ENCODE assay signal across 1 cellular context in the genomic region with DNA sequence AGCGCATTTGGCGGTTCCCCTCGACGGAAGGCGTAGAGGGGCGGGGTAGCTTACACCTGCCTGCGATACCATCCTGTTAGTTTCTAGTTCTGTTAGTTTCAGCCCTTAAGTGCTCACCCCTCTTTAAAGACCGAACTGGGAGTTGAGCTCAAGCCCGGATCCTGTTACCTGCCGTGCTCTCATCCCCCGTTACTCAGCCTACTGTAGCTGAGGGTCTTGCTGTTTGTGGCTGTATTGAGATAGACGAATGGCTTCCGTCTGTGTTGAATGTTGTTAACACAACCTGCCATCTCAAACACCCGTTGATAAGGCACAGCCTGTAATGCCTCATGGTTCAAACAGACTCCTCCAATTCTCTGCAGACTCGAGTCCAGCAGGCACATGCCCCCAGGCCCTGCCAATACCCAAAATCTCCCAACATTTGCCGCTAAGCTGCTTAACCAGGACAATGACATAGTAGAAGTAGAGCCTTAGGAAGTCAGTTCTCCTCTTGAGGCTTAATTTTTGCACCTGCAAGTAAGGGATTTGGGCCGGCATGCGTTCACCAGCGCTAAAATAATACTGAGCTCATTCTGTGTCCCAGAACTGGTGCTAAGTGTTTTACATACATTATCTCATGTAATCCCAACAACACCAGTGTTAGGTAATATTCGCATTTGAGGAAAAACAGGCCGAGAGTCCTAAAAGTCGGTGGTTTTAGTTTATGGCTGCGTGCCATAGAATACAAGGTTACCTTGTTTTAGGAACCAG.
TF ChIP-seq lines count a peak whose summit lies in the region.

No MANE protein-coding gene starts in this region.

TF ChIP-seq in HepG2, 621 proteins besides CTCF, POLR2A, EP300 and RAD21 (continued from another document):
- TF ChIP-seq, protein P1, sequence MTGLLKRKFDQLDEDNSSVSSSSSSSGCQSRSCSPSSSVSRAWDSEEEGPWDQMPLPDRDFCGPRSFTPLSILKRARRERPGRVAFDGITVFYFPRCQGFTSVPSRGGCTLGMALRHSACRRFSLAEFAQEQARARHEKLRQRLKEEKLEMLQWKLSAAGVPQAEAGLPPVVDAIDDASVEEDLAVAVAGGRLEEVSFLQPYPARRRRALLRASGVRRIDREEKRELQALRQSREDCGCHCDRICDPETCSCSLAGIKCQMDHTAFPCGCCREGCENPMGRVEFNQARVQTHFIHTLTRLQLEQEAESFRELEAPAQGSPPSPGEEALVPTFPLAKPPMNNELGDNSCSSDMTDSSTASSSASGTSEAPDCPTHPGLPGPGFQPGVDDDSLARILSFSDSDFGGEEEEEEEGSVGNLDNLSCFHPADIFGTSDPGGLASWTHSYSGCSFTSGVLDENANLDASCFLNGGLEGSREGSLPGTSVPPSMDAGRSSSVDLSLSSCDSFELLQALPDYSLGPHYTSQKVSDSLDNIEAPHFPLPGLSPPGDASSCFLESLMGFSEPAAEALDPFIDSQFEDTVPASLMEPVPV (CRISPR knock-in tag; IDR thresholded peaks at IDR 0.05): no peak
- TF ChIP-seq ZKSCAN5 (CRISPR knock-in tag; IDR thresholded peaks at IDR 0.05): no peak
- TF ChIP-seq ZNF773 (CRISPR knock-in tag; IDR thresholded peaks at IDR 0.05; ENCODE audit: borderline replicate concordance): no peak
- no peak for TF ChIP-seq ZNF180 (CRISPR knock-in tag; IDR thresholded peaks at IDR 0.05; ENCODE audit: borderline replicate concordance, low read depth)
- no peak for TF ChIP-seq TSC22D2 (CRISPR knock-in tag; IDR thresholded peaks at IDR 0.05; ENCODE audit: borderline replicate concordance)
- no peak for TF ChIP-seq MTA1 (CRISPR knock-in tag; IDR thresholded peaks at IDR 0.05; ENCODE audit: borderline replicate concordance)
- no peak for TF ChIP-seq YEATS4 (CRISPR knock-in tag; IDR thresholded peaks at IDR 0.05; ENCODE audit: borderline replicate concordance)
- TF ChIP-seq SMAD9 (CRISPR knock-in tag; IDR thresholded peaks at IDR 0.05): no peak
- TF ChIP-seq ZC3H13 (CRISPR knock-in tag; IDR thresholded peaks at IDR 0.05): no peak
- TF ChIP-seq ZNF253 (CRISPR knock-in tag; IDR thresholded peaks at IDR 0.05; ENCODE audit: borderline replicate concordance): no peak
- TF ChIP-seq ZNF136 (CRISPR knock-in tag; IDR thresholded peaks at IDR 0.05; ENCODE audit: low read depth): no peak; the same call in 1 of the 2 replicates
- no peak for TF ChIP-seq ZNF562 (CRISPR knock-in tag; IDR thresholded peaks at IDR 0.05; ENCODE audit: borderline replicate concordance)
- no peak for TF ChIP-seq NFYB (CRISPR knock-in tag; IDR thresholded peaks at IDR 0.05)
- no peak for TF ChIP-seq NONO (IDR thresholded peaks at IDR 0.05)
- TF ChIP-seq NONO (CRISPR knock-in tag; conservative IDR thresholded peaks at IDR 0.05): no peak
- no peak for TF ChIP-seq SMAD1 (CRISPR knock-in tag; IDR thresholded peaks at IDR 0.05; ENCODE audit: borderline replicate concordance, low read depth)
- TF ChIP-seq ZNF225 (CRISPR knock-in tag; IDR thresholded peaks at IDR 0.05): no peak
- TF ChIP-seq, protein P2, sequence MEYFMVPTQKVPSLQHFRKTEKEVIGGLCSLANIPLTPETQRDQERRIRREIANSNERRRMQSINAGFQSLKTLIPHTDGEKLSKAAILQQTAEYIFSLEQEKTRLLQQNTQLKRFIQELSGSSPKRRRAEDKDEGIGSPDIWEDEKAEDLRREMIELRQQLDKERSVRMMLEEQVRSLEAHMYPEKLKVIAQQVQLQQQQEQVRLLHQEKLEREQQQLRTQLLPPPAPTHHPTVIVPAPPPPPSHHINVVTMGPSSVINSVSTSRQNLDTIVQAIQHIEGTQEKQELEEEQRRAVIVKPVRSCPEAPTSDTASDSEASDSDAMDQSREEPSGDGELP (IDR thresholded peaks at IDR 0.05; ENCODE audit: borderline replicate concordance, low read depth): no peak
- 0 out of 2 replicates have a peak, but pooled peaks have one; percentile 48 for TF ChIP-seq SMYD3 (CRISPR knock-in tag; IDR thresholded peaks at IDR 0.05)
- TF ChIP-seq, protein P3, sequence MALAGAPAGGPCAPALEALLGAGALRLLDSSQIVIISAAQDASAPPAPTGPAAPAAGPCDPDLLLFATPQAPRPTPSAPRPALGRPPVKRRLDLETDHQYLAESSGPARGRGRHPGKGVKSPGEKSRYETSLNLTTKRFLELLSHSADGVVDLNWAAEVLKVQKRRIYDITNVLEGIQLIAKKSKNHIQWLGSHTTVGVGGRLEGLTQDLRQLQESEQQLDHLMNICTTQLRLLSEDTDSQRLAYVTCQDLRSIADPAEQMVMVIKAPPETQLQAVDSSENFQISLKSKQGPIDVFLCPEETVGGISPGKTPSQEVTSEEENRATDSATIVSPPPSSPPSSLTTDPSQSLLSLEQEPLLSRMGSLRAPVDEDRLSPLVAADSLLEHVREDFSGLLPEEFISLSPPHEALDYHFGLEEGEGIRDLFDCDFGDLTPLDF (CRISPR knock-in tag; IDR thresholded peaks at IDR 0.05): no peak
- TF ChIP-seq SOX5 (CRISPR knock-in tag; IDR thresholded peaks at IDR 0.05; ENCODE audit: borderline replicate concordance): no peak
- TF ChIP-seq, protein P4, sequence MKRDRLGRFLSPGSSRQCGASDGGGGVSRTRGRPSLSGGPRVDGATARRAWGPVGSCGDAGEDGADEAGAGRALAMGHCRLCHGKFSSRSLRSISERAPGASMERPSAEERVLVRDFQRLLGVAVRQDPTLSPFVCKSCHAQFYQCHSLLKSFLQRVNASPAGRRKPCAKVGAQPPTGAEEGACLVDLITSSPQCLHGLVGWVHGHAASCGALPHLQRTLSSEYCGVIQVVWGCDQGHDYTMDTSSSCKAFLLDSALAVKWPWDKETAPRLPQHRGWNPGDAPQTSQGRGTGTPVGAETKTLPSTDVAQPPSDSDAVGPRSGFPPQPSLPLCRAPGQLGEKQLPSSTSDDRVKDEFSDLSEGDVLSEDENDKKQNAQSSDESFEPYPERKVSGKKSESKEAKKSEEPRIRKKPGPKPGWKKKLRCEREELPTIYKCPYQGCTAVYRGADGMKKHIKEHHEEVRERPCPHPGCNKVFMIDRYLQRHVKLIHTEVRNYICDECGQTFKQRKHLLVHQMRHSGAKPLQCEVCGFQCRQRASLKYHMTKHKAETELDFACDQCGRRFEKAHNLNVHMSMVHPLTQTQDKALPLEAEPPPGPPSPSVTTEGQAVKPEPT (CRISPR knock-in tag; IDR thresholded peaks at IDR 0.05; ENCODE audit: low read depth): no peak
- no peak for TF ChIP-seq ZNF572 (CRISPR knock-in tag; IDR thresholded peaks at IDR 0.05)
- no peak for TF ChIP-seq ZNF326 (CRISPR knock-in tag; IDR thresholded peaks at IDR 0.05; ENCODE audit: borderline replicate concordance)
- no peak for TF ChIP-seq MLLT10 (CRISPR knock-in tag; IDR thresholded peaks at IDR 0.05)
- TF ChIP-seq ZNF557 (CRISPR knock-in tag; IDR thresholded peaks at IDR 0.05): no peak
- TF ChIP-seq, protein P5, sequence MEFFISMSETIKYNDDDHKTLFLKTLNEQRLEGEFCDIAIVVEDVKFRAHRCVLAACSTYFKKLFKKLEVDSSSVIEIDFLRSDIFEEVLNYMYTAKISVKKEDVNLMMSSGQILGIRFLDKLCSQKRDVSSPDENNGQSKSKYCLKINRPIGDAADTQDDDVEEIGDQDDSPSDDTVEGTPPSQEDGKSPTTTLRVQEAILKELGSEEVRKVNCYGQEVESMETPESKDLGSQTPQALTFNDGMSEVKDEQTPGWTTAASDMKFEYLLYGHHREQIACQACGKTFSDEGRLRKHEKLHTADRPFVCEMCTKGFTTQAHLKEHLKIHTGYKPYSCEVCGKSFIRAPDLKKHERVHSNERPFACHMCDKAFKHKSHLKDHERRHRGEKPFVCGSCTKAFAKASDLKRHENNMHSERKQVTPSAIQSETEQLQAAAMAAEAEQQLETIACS (CRISPR knock-in tag; IDR thresholded peaks at IDR 0.05): no peak
- TF ChIP-seq ZNF605 (CRISPR knock-in tag; IDR thresholded peaks at IDR 0.05): no peak
